18 cellular contexts compared by ENCODE assay signal in genomic region chr15:39095218-39095879, GRCh38.
A peak's percentile ranks its signal among the peaks of the same experiment; 100 is the strongest.
DNase-seq lines count a peak whose midpoint lies in the region; ATAC-seq and TF ChIP-seq lines count a peak whose summit lies in the region.
"Had no signal": no experiment of that assay in that cellular context is flagged by ENCODE, and none has a peak within 500 bp of the region (broad histone marks: within the 10 kb centered on the region; RNA-seq: fewer than 3 reads in every experiment).

No MANE protein-coding gene starts in this region.

- H3K27me3 Mint-ChIP-seq in osteocyte (ENCODE audit: unreplicated experiment), result no peaks in the 10 kb centered on the region

- H3K36me3 Mint-ChIP-seq in osteocyte (ENCODE audit: unreplicated experiment), result no peaks in the 10 kb centered on the region

- DNase-seq in RPMI7951 (ENCODE audit: low read depth) (peak; percentile 46), osteocyte (ENCODE audit: extremely low spot score, unreplicated experiment) (no peak), occipital lobe (lab: John Stamatoyannopoulos, UW) (no peak), DMS114 treated with DMSO at 0.1 percent for 48 hours (lab: John Stamatoyannopoulos, UW; ENCODE audit: unreplicated experiment) (no peak)
- no peak for DNase-seq in stimulated activated CD4-positive, alpha-beta T cell treated with anti-CD3 and anti-CD28 coated beads, Interleukin-2, amount 100 ng/mL, for 48 hours
- DNase-seq: activated CD4-positive, alpha-beta T cell treated with anti-CD3 and anti-CD28 coated beads, Interleukin-2, amount 10 ng/mL, durations not matched to agents 7 days and 5 days; activated naive CD4-positive, alpha-beta T cell treated with anti-CD3 and anti-CD28 coated beads, Interleukin-2, amount 50 U/mL, for 16 hours; activated T-cell treated with anti-CD3 and anti-CD28 coated beads for 4 hours; body of pancreas; GF-D8; NCI-H1694 treated with DMSO at 0.1 percent for 48 hours; NCI-H510A; OCI-M1; stimulated activated naive CD4-positive, alpha-beta T cell treated with Interleukin-2 at 50 U/mL for 16 hours had no signal

- H3K4me3 Mint-ChIP-seq in osteocyte (ENCODE audit: unreplicated experiment), result no peak overlapping the region
- H3K4me3 Mint-ChIP-seq: activated CD4-positive, alpha-beta T cell treated with anti-CD3 and anti-CD28 coated beads, Interleukin-2, amount 10 ng/mL, durations not matched to agents 7 days and 5 days had no signal

- no peaks in the 10 kb centered on the region for H3K27me3 ChIP-seq in HUES48 (ENCODE audit: control insufficient read depth, insufficient read depth, low read length)
- H3K27me3 ChIP-seq in iPS-18a (ENCODE audit: control insufficient read depth, insufficient read depth, low read length), result no peaks in the 10 kb centered on the region
- H3K27me3 ChIP-seq: body of pancreas had no signal

- H3K27ac Mint-ChIP-seq in osteocyte (ENCODE audit: unreplicated experiment), result peak overlapping the region; percentile 74
- H3K27ac Mint-ChIP-seq: activated CD4-positive, alpha-beta T cell treated with anti-CD3 and anti-CD28 coated beads, Interleukin-2, amount 10 ng/mL, durations not matched to agents 7 days and 5 days had no signal

- H3K27ac ChIP-seq in HUES48 (ENCODE audit: low read depth, low read length) (peak overlapping the region; percentile 89), iPS-18a (ENCODE audit: low read length) (no peak overlapping the region)
- H3K27ac ChIP-seq: body of pancreas had no signal

- H3K4me3 ChIP-seq in HUES48 (ENCODE audit: low read depth, low read length) (peak overlapping the region; percentile 41), iPS-18a (ENCODE audit: low read length) (peak overlapping the region; percentile 31)
- H3K4me3 ChIP-seq: body of pancreas had no signal

- H3K4me1 ChIP-seq in HUES48 (ENCODE audit: control insufficient read depth, insufficient read depth, low read length), result peaks cover 27% of the 10 kb centered on the region
- H3K4me1 ChIP-seq in iPS-18a (ENCODE audit: control insufficient read depth, low read depth, low read length), result peaks cover 26% of the 10 kb centered on the region
- H3K4me1 ChIP-seq: body of pancreas had no signal

- H3K9me3 Mint-ChIP-seq in osteocyte (ENCODE audit: unreplicated experiment), result no peaks in the 10 kb centered on the region
- H3K9me3 Mint-ChIP-seq: activated CD4-positive, alpha-beta T cell treated with anti-CD3 and anti-CD28 coated beads, Interleukin-2, amount 10 ng/mL, durations not matched to agents 7 days and 5 days had no signal

- TF ChIP-seq CTCF in osteocyte (IDR thresholded peaks at IDR 0.05), result no peak

- H3K9me3 ChIP-seq in HUES48 (ENCODE audit: control insufficient read depth, insufficient read depth, low read length) (no peaks in the 10 kb centered on the region), iPS-18a (ENCODE audit: control insufficient read depth, low read depth, low read length) (no peaks in the 10 kb centered on the region)
- H3K9me3 ChIP-seq: body of pancreas, Caco-2 had no signal

- H3K4me1 Mint-ChIP-seq in osteocyte (ENCODE audit: unreplicated experiment), result peaks cover 22% of the 10 kb centered on the region
- H3K4me1 Mint-ChIP-seq: activated CD4-positive, alpha-beta T cell treated with anti-CD3 and anti-CD28 coated beads, Interleukin-2, amount 10 ng/mL, durations not matched to agents 7 days and 5 days had no signal

- H3K9ac ChIP-seq in HUES48 (ENCODE audit: low read depth, low read length), result peak overlapping the region; percentile 59; the same call in 1 of the 2 replicates
- no peak overlapping the region for H3K9ac ChIP-seq in iPS-18a (ENCODE audit: low read length)

- H3K36me3 ChIP-seq in HUES48 (ENCODE audit: control insufficient read depth, insufficient read depth, low read length) (no peaks in the 10 kb centered on the region), iPS-18a (ENCODE audit: control insufficient read depth, low read depth, low read length) (no peaks in the 10 kb centered on the region)

- ATAC-seq in GM21423 (IDR thresholded peaks at IDR 0.05; ENCODE audit: unreplicated experiment), result no peak
- ATAC-seq: body of pancreas had no signal
